Comparison of ENCODE assay signal across 11 cellular contexts in the genomic region with DNA sequence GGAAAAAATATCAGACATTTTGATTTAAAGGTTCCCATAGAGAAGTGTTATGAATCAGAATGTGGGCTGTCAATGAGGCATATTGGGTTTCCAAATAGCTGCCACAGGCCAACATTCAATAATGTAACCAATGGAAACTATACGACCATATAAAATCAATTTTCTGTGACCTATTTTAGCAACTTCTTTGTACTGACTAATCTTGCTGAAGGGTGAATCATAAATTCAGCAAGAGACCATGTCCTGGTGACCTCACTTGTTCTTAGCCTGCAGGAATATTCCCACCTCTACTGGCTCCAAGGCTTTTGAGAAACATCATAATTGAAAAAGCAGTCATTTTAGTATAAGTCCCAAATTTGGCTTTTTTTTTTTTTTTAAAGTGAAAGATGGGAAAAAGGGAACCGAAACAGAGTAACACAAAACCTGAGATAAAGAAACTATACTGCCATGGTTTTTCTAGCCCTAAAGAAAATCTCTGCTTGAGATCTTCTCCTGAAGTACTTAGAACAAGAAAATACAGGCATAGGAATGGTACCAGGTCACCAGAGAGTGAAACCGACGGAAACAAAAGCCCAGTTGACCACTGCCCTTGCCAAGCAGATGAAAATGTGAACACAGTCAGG. TPM values are rescaled to one million over a fixed set of nuclear protein-coding genes. Genes with fewer than 3 reads are reported as not detected.
DNase-seq lines count a peak whose midpoint lies in the region; ATAC-seq and TF ChIP-seq lines count a peak whose summit lies in the region.
"Had no signal": no experiment of that assay in that cellular context is flagged by ENCODE, and none has a peak within 500 bp of the region (broad histone marks: within the 10 kb centered on the region; RNA-seq: fewer than 3 reads in every experiment).

No MANE protein-coding gene starts in this region.

- no peak overlapping the region for H3K27ac ChIP-seq in gastrocnemius medialis

- in situ Hi-C loops in gastrocnemius medialis (cut with MboI; ENCODE audit: low sequenced_read_pairs in 4 of 4): no loop called here

- DNase-seq in RPMI7951 (ENCODE audit: low read depth) (peak; percentile 73), kidney glomerular epithelial cell (lab: John Stamatoyannopoulos, UW) (peak; percentile 22), ecto neural progenitor cell (ENCODE audit: low spot score) (no peak), COR-L47 (lab: John Stamatoyannopoulos, UW) (no peak), hippocampal formation (lab: John Stamatoyannopoulos, UW) (no peak), gastrocnemius medialis (no peak)
- DNase-seq: activated effector memory CD4-positive, alpha-beta T cell treated with Interleukin-2 at 50 U/mL for 16 hours; endodermal cell; NCI-H774 had no signal

- no peaks in the 10 kb centered on the region for H3K9me3 ChIP-seq in gastrocnemius medialis

- H3K4me3 ChIP-seq in gastrocnemius medialis: no peak overlapping the region

- no peaks in the 10 kb centered on the region for H3K27me3 ChIP-seq in gastrocnemius medialis

- intact Hi-C loops in gastrocnemius medialis (cut with DNase I; ENCODE audit: low total_unique reads): no loop called here

- H3K36me3 ChIP-seq in gastrocnemius medialis: no peaks in the 10 kb centered on the region

- peaks cover 10 to 18% of the 10 kb centered on the region in 2 donors for H3K4me1 ChIP-seq in gastrocnemius medialis

- TF ChIP-seq CTCF in gastrocnemius medialis (IDR thresholded peaks at IDR 0.05 in 4 of 5, conservative IDR thresholded peaks at IDR 0.05 in 1 of 5): no peak

- TF ChIP-seq POLR2A in gastrocnemius medialis (IDR thresholded peaks at IDR 0.05): no peak

- peak; percentile 75 for ATAC-seq in GM18511 (IDR thresholded peaks at IDR 0.05; ENCODE audit: unreplicated experiment)
- peak; percentile 60 for ATAC-seq in HG02884 (IDR thresholded peaks at IDR 0.05; ENCODE audit: unreplicated experiment)
- no peak for ATAC-seq in gastrocnemius medialis

RNA-seq across cellular contexts. Expression of a gene that starts 32.1 kb away (rescaled TPM):
- total RNA-seq in RPMI7951 (2014; rRNA removed; shearing (Covaris generic)): 6.7 and 6.8 TPM in 2 replicates
- total RNA-seq in gastrocnemius medialis: 1 to 10 TPM; 5.6 to 8.8 (median 6.8) TPM

Comparison
In these comparisons a context has a peak if more than half of its experiments do, and no peak if none do; other contexts are left out.
1. ATAC-seq: peak in GM18511 (single experiment) and HG02884 (single experiment); none in gastrocnemius medialis (0 of 2).
2. DNase-seq: peak in RPMI7951 (single experiment) and kidney glomerular epithelial cell (single experiment); none in ecto neural progenitor cell (single experiment), COR-L47 (single experiment), hippocampal formation (0 of 2) and gastrocnemius medialis (0 of 2).